8 cellular contexts compared by ENCODE assay signal in the genomic region with DNA sequence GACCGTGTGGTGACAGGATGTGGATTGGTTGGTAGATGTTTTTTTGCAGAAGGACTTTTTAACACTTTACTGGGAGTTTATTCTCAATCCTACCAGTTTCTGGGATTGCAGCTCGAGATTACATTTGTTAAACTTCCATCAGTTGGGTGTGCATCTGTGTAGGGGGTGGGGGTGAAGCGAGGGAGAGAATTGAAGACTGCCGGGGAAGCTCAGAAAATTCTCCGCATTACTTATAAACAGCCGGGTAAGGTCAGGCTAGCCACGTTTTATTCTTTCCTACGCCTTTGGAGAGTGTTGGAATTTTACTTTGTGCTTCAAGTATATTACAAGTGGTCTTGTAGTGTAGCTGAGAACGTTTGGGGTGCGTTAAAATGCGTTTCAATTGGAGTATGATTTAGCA. TPM values are rescaled to one million over a fixed set of nuclear protein-coding genes. Genes with fewer than 3 reads are reported as not detected.
DNase-seq lines count a peak whose midpoint lies in the region; ATAC-seq, FAIRE-seq and TF ChIP-seq lines count a peak whose summit lies in the region.

No MANE protein-coding gene starts in this region.

- H2AFZ ChIP-seq in IMR-90 (replicated peaks; ENCODE audit: low read length, poor library complexity), result peak overlapping the region; percentile 98

- H2AK9ac ChIP-seq in IMR-90 (replicated peaks; ENCODE audit: low read depth, low read length, poor library complexity), result peak overlapping the region; percentile 60

- no peak for TF ChIP-seq RAD21 in IMR-90 (IDR thresholded peaks at IDR 0.05; ENCODE audit: low read length)

- intact Hi-C loops in IMR-90 (cut with micrococcal nuclease), result loop anchor here (1.0 to 10.0 kb wide), 4 partner anchors 172 to 860 kb away; partner anchors contain the start of genes OSBPL3 and STK31

- no peak overlapping the region for H4K91ac ChIP-seq in IMR-90 (ENCODE audit: insufficient read depth, low read depth, low read length)

- H2BK5ac ChIP-seq in IMR-90 (ENCODE audit: low read depth, low read length, poor library complexity, severe bottlenecking), result peak overlapping the region; percentile 32

- dilution Hi-C loops in IMR-90 (cut with HindIII; ENCODE audit: low sequenced_read_pairs, unreplicated experiment), result no loop called here

- POLR2A ChIA-PET in IMR-90 (lab: Charles Lee; ENCODE audit: unreplicated experiment), result interaction anchor here (0.6 kb wide), 1 partner anchor 528 kb away, joined by 3 read pairs; no protein-coding TSS in a partner anchor

- H3K4me1 ChIP-seq in BE2C (peaks cover 6% of the 10 kb centered on the region), IMR-90 (ENCODE audit: control insufficient read depth, insufficient read depth, low read length) (0 out of 2 replicates have a peak, but pooled peaks cover 2% of the 10 kb centered on the region)

- H4K5ac ChIP-seq in IMR-90 (ENCODE audit: low read depth, low read length), result 0 out of 2 replicates have a peak overlapping the region, but pooled peaks have one; percentile 28

- WGBS in IMR-90 (ENCODE audit: extremely low coverage in 2 of 2, insufficient read length in 1 of 2), 2 experiments, result 0% methylated on average over 1 of the region's 11 CpGs; no CpG with 5 or more reads in 1 of the 2 experiments

- H4K20me1 ChIP-seq in IMR-90 (ENCODE audit: insufficient read depth, low read length), result no peaks in the 10 kb centered on the region

- H3K79me1 ChIP-seq in IMR-90 (ENCODE audit: low read depth in 1 of 2, low read length in 2 of 2), result peaks cover 10 to 25% of the 10 kb centered on the region in 2 experiments; a peak in 3 of 4 replicates

- no peak overlapping the region for H2BK15ac ChIP-seq in IMR-90 (ENCODE audit: low read depth, low read length)

- in situ Hi-C loops in IMR-90 (cut with MboI; ENCODE audit: low sequenced_read_pairs), result loop anchor here (10.0 kb wide), 2 partner anchors 90 to 530 kb away; no protein-coding TSS in a partner anchor

- TF ChIP-seq POLR2A in IMR-90 (IDR thresholded peaks at IDR 0.05; ENCODE audit: low read depth, low read length), result no peak

- H3K23ac ChIP-seq in IMR-90 (ENCODE audit: low read depth, low read length), result peak overlapping the region; percentile 85

- no peaks in the 10 kb centered on the region for H3K9me1 ChIP-seq in IMR-90 (ENCODE audit: insufficient read depth, low read length)

- H3K36me3 ChIP-seq in BE2C (no peaks in the 10 kb centered on the region), IMR-90 (ENCODE audit: control insufficient read depth, insufficient read depth, low read length) (no peaks in the 10 kb centered on the region)

- peak overlapping the region; percentile 98 for H3K4me2 ChIP-seq in IMR-90 (ENCODE audit: low read depth, low read length)

- TF ChIP-seq CTCF in BE2C (IDR thresholded peaks at IDR 0.05; ENCODE audit: low read depth, low read length), result no peak
- no peak; the same call in 1 of the 2 replicates for TF ChIP-seq CTCF in IMR-90 (conservative IDR thresholded peaks at IDR 0.05; ENCODE audit: low read depth, low read length)
- TF ChIP-seq CTCF in cardiac fibroblast (IDR thresholded peaks at IDR 0.05; ENCODE audit: low read depth, low read length), result no peak

- H3K4me3 ChIP-seq in BE2C (ENCODE audit: low read depth, low read length), result peak overlapping the region; percentile 91
- H3K4me3 ChIP-seq in IMR-90 (ENCODE audit: insufficient read depth, low read depth, low read length), result peak overlapping the region; percentile 98
- H3K4me3 ChIP-seq in cardiac fibroblast (replicated peaks in 1 of 2; ENCODE audit: low read depth in 2 of 2, low read length in 2 of 2), result peak overlapping the region; percentile 76 to 82

- CTCF ChIA-PET in IMR-90 (lab: Yijun Ruan, JAX), result no interaction called here

- peak overlapping the region in 1 of 2 experiments; percentile 51; a peak in 1 of 4 replicates for H4K8ac ChIP-seq in IMR-90 (ENCODE audit: low read depth in 2 of 2, low read length in 2 of 2)

- no peak for FAIRE-seq in RCC 7860 (lab: Jason Lieb, UNC)

- ATAC-seq in IMR-90 (ENCODE audit: low read depth) (0 out of 2 replicates have a peak, but pooled peaks have one; percentile 4), HG03342 (IDR thresholded peaks at IDR 0.05; ENCODE audit: unreplicated experiment) (no peak), GM21786 (IDR thresholded peaks at IDR 0.05; ENCODE audit: unreplicated experiment) (no peak)

- H3K18ac ChIP-seq in IMR-90 (ENCODE audit: low read depth, low read length), result peak overlapping the region; percentile 3; the same call in 1 of the 2 replicates

- no TSS peak for BruUV-seq in IMR-90 (replicated peaks; lab: Mats Ljungman, UMichigan)

- no peak overlapping the region for H2AK5ac ChIP-seq in IMR-90 (ENCODE audit: low read depth, low read length)

- H3K14ac ChIP-seq in IMR-90 (replicated peaks; ENCODE audit: low read depth, low read length), result peak overlapping the region; percentile 40; the same call in 1 of the 2 replicates

- H3K27ac ChIP-seq in IMR-90 (ENCODE audit: insufficient read depth, low read length), result peak overlapping the region; percentile 65

- peak overlapping the region; percentile 79 for H3K9ac ChIP-seq in IMR-90 (ENCODE audit: low read depth, low read length)

- H3K9me3 ChIP-seq in BE2C (no peaks in the 10 kb centered on the region), IMR-90 (ENCODE audit: control insufficient read depth, insufficient read depth, low read length) (no peaks in the 10 kb centered on the region)

- no peak overlapping the region for H2BK20ac ChIP-seq in IMR-90 (ENCODE audit: low read depth, low read length)

- H2BK120ac ChIP-seq in IMR-90 (ENCODE audit: low read depth, low read length), result peak overlapping the region; percentile 0; the same call in 1 of the 2 replicates

- DNase-seq in BE2C, result no peak
- peak; percentile 18 for DNase-seq in IMR-90
- DNase-seq in cardiac fibroblast (ENCODE audit: low read depth in 2 of 2), result peak in 1 of 2 donors; percentile 33
- DNase-seq in myocyte (ENCODE audit: low read depth), result peak; percentile 41
- DNase-seq in RCC 7860 (ENCODE audit: low spot score), result no peak
- DNase-seq in NCI-H1417 treated with DMSO at 0.1 percent for 48 hours (lab: John Stamatoyannopoulos, UW), result no peak

- H3K4ac ChIP-seq in IMR-90 (ENCODE audit: low read depth, low read length), result peak overlapping the region; percentile 34; the same call in 1 of the 2 replicates

- H3K27me3 ChIP-seq in BE2C (peaks cover 3% of the 10 kb centered on the region; the same call in 1 of the 2 replicates), IMR-90 (ENCODE audit: control insufficient read depth, insufficient read depth, low read length) (peaks cover 22% of the 10 kb centered on the region)

- H3K56ac ChIP-seq in IMR-90 (ENCODE audit: extremely low read depth, insufficient read depth, low read length), result peak overlapping the region; percentile 39

TF ChIP-seq in IMR-90, 13 proteins besides CTCF, POLR2A, EP300 and RAD21:
- TF ChIP-seq MXI1 (IDR thresholded peaks at IDR 0.05; ENCODE audit: borderline replicate concordance, low read depth, low read length) (no peak), ELK1 (IDR thresholded peaks at IDR 0.05; ENCODE audit: borderline replicate concordance, low read depth, low read length) (no peak), RCOR1 (IDR thresholded peaks at IDR 0.05; ENCODE audit: insufficient replicate concordance, low read length) (no peak), MAZ (IDR thresholded peaks at IDR 0.05; ENCODE audit: borderline replicate concordance, low read depth, low read length) (no peak), NFE2L2 (IDR thresholded peaks at IDR 0.05; ENCODE audit: low read depth, low read length) (no peak), CHD1 (IDR thresholded peaks at IDR 0.05; ENCODE audit: low read depth, low read length) (no peak), CEBPB (IDR thresholded peaks at IDR 0.05; ENCODE audit: low read depth, low read length) (no peak), BHLHE40 (IDR thresholded peaks at IDR 0.05; ENCODE audit: low read depth, low read length) (no peak), FOS (IDR thresholded peaks at IDR 0.05; ENCODE audit: low read depth, low read length) (no peak), MAFK (IDR thresholded peaks at IDR 0.05; ENCODE audit: low read depth, low read length) (no peak)
- TF ChIP-seq, protein P1, sequence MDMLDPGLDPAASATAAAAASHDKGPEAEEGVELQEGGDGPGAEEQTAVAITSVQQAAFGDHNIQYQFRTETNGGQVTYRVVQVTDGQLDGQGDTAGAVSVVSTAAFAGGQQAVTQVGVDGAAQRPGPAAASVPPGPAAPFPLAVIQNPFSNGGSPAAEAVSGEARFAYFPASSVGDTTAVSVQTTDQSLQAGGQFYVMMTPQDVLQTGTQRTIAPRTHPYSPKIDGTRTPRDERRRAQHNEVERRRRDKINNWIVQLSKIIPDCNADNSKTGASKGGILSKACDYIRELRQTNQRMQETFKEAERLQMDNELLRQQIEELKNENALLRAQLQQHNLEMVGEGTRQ (IDR thresholded peaks at IDR 0.05; ENCODE audit: low read depth, low read length), result no peak

RNA-seq across cellular contexts. Expression of gene PALS2, which starts 1.1 kb away (rescaled TPM):
- polyA plus RNA-seq in BE2C (2012; ENCODE audit: insufficient read depth, insufficient read length, low read depth), result 5.3 TPM
- total RNA-seq in IMR-90 (2012; rRNA removed), result 15.4 and 29.7 TPM in 2 replicates
- 7.4 and 8.8 TPM in 2 replicates for polyA plus RNA-seq in IMR-90 (2012; rRNA removed)
- polyA plus RNA-seq in IMR-90 (2012; cell fraction: cytosol; rRNA removed), result 1.2 and 2.2 TPM in 2 replicates
- polyA plus RNA-seq in IMR-90 (2012; cell fraction: nucleus; rRNA removed; ENCODE audit: low replicate concordance), result 0.75 and 5.3 TPM in 2 replicates
- total RNA-seq in myocyte, result 28.3 and 39.1 TPM in 2 replicates
- 15.8 TPM for polyA plus RNA-seq in myocyte (2012)

Comparison
In these comparisons a context has a peak if more than half of its experiments do, and no peak if none do; other contexts are left out.
1. DNase-seq: peak in IMR-90 (single experiment) and myocyte (single experiment); none in BE2C (single experiment), RCC 7860 (single experiment) and NCI-H1417 treated with DMSO at 0.1 percent for 48 hours (single experiment).
2. Peak in every context shown above with its lines, with median percentiles within 50 percentile points of each other: H3K4me3 ChIP-seq.